In genomic region chr2:40448476-40449079, GRCh38 we compare ENCODE assay signal across 8 cellular contexts. TPM values are rescaled to one million over a fixed set of nuclear protein-coding genes. Genes with fewer than 3 reads are reported as not detected.
DNase-seq lines count a peak whose midpoint lies in the region; ATAC-seq and TF ChIP-seq lines count a peak whose summit lies in the region.

No MANE protein-coding gene starts in this region.

- H3K27ac ChIP-seq in HL-60 (replicated peaks) (no peak overlapping the region), gastroesophageal sphincter (peak overlapping the region; percentile 29 to 92 (median 71)), upper lobe of left lung (no peak overlapping the region)

- ATAC-seq in gastroesophageal sphincter (no peak), upper lobe of left lung (ENCODE audit: low FRiP score in 2 of 2) (no peak), HG02610 (IDR thresholded peaks at IDR 0.05; ENCODE audit: unreplicated experiment) (no peak)

- H3K36me3 ChIP-seq in gastroesophageal sphincter (no peaks in the 10 kb centered on the region), upper lobe of left lung (no peaks in the 10 kb centered on the region)

- H3K4me1 ChIP-seq in gastroesophageal sphincter, result peaks cover 0 to 63% (median 3%) of the 10 kb centered on the region in 3 donors
- peaks cover 0 to 17% (median 6%) of the 10 kb centered on the region in 4 donors for H3K4me1 ChIP-seq in upper lobe of left lung

- TF ChIP-seq POLR2A in gastroesophageal sphincter (IDR thresholded peaks at IDR 0.05) (no peak), upper lobe of left lung (IDR thresholded peaks at IDR 0.05) (no peak)

- no peak overlapping the region for H3K4me3 ChIP-seq in HL-60 (replicated peaks; ENCODE audit: insufficient read depth, low read length)
- no peak overlapping the region for H3K4me3 ChIP-seq in gastroesophageal sphincter
- no peak overlapping the region for H3K4me3 ChIP-seq in upper lobe of left lung

- H3K9me3 ChIP-seq in gastroesophageal sphincter (no peaks in the 10 kb centered on the region), upper lobe of left lung (no peaks in the 10 kb centered on the region)

- TF ChIP-seq CTCF in HL-60 (IDR thresholded peaks at IDR 0.05; ENCODE audit: insufficient read depth, low read length) (peak; percentile 68), gastroesophageal sphincter (IDR thresholded peaks at IDR 0.05) (peak; percentile 38 to 55 (median 45)), upper lobe of left lung (IDR thresholded peaks at IDR 0.05) (peak in 4 of 6 experiments; percentile 18 to 43 (median 24))

- DNase-seq in DMS153 treated with DMSO at 0.1 percent for 48 hours (lab: John Stamatoyannopoulos, UW; ENCODE audit: unreplicated experiment) (peak; percentile 68), HL-60 (ENCODE audit: low read depth in 1 of 2, low spot score in 1 of 2) (peak in 1 of 2 experiments; percentile 47), OCI-M1 (lab: John Stamatoyannopoulos, UW) (peak; percentile 74), upper lobe of left lung (no peak), T-helper 9 cell (no peak)
- no peak for DNase-seq in activated CD4-positive, alpha-beta T cell treated with anti-CD3 and anti-CD28 coated beads, Interleukin-2, amount 50 U/mL, for 1 hour

- TF ChIP-seq EP300 in gastroesophageal sphincter (IDR thresholded peaks at IDR 0.05) (no peak), upper lobe of left lung (IDR thresholded peaks at IDR 0.05) (no peak)

- 43 to 48% methylated on average over 3 of the region's 3 CpGs for WGBS in gastroesophageal sphincter (ENCODE audit: low coverage in 1 of 2), 2 donors
- 31 to 40% methylated on average over 3 of the region's 3 CpGs for whole genome bisulfite sequencing in upper lobe of left lung, 2 donors

- H3K27me3 ChIP-seq in HL-60 (ENCODE audit: insufficient read depth, poor library complexity, severe bottlenecking) (no peaks in the 10 kb centered on the region), gastroesophageal sphincter (no peaks in the 10 kb centered on the region), upper lobe of left lung (no peaks in the 10 kb centered on the region)

RNA-seq across cellular contexts. Expression of gene SLC8A1, which starts 3.3 kb away (rescaled TPM):
- 100 to 1,000 TPM in 3 of 4 donors, 10 to 100 TPM in 1; 76.3 to 168 (median 146) TPM for total RNA-seq in gastroesophageal sphincter
- total RNA-seq in upper lobe of left lung, result 10 to 100 TPM; 21.8 to 58.6 (median 25.3) TPM

Comparison
In these comparisons a context has a peak if more than half of its experiments do, and no peak if none do; other contexts are left out.
1. DNase-seq: peak in DMS153 treated with DMSO at 0.1 percent for 48 hours (single experiment) and OCI-M1 (single experiment); none in upper lobe of left lung (0 of 2), T-helper 9 cell (single experiment) and activated CD4-positive, alpha-beta T cell treated with anti-CD3 and anti-CD28 coated beads, Interleukin-2, amount 50 U/mL, for 1 hour (single experiment).
2. H3K27ac ChIP-seq: peak in gastroesophageal sphincter (4 of 4); none in HL-60 (single experiment) and upper lobe of left lung (0 of 4).
3. Peak in every context shown above with its lines, with median percentiles within 50 percentile points of each other: CTCF ChIP-seq.